ENCODE assay signal across 9 cellular contexts in genomic region chr13:101149735-101150380, GRCh38.
DNase-seq lines count a peak whose midpoint lies in the region; ATAC-seq and TF ChIP-seq lines count a peak whose summit lies in the region.
"Had no signal": no experiment of that assay in that cellular context is flagged by ENCODE, and none has a peak within 500 bp of the region (broad histone marks: within the 10 kb centered on the region; RNA-seq: fewer than 3 reads in every experiment).

No MANE protein-coding gene starts in this region.

- DNase-seq in GM04504 (ENCODE audit: low read depth): peak; percentile 23
- DNase-seq in NAMALWA (ENCODE audit: low spot score): peak; percentile 37
- DNase-seq in cardiac fibroblast (ENCODE audit: low read depth in 2 of 2): peak; percentile 30 to 70
- DNase-seq in osteocyte (ENCODE audit: extremely low spot score, unreplicated experiment): no peak
- DNase-seq in natural killer cell: no peak
- no peak for DNase-seq in putamen (ENCODE audit: low spot score)
- DNase-seq in GOT3 (lab: John Stamatoyannopoulos, UW): no peak
- DNase-seq: stimulated activated CD4-positive, alpha-beta T cell treated with anti-CD3 and anti-CD28 coated beads, Interleukin-1b, Interleukin-23, amount 100 ng/mL, for 48 hours had no signal

- ATAC-seq in natural killer cell: no peak

- no peaks in the 10 kb centered on the region for H3K27me3 Mint-ChIP-seq in osteocyte (ENCODE audit: unreplicated experiment)
- peaks cover 18 to 45% of the 10 kb centered on the region in 2 donors for H3K27me3 Mint-ChIP-seq in natural killer cell (ENCODE audit: low read depth in 2 of 2)

- H3K36me3 Mint-ChIP-seq in osteocyte (ENCODE audit: unreplicated experiment): no peaks in the 10 kb centered on the region
- no peaks in the 10 kb centered on the region for H3K36me3 Mint-ChIP-seq in natural killer cell
- H3K36me3 Mint-ChIP-seq: activated naive CD4-positive, alpha-beta T cell treated with anti-CD3 and anti-CD28 coated beads, Interleukin-2, amount 50 U/mL, for 24 hours had no signal

- H3K4me1 Mint-ChIP-seq in osteocyte (ENCODE audit: unreplicated experiment): peaks cover 72% of the 10 kb centered on the region
- no peaks in the 10 kb centered on the region for H3K4me1 Mint-ChIP-seq in natural killer cell
- H3K4me1 Mint-ChIP-seq: activated naive CD4-positive, alpha-beta T cell treated with anti-CD3 and anti-CD28 coated beads, Interleukin-2, amount 50 U/mL, for 24 hours had no signal

- H3K27ac Mint-ChIP-seq in osteocyte (ENCODE audit: unreplicated experiment) (peak overlapping the region; percentile 73), natural killer cell (no peak overlapping the region)
- H3K27ac Mint-ChIP-seq: activated naive CD4-positive, alpha-beta T cell treated with anti-CD3 and anti-CD28 coated beads, Interleukin-2, amount 50 U/mL, for 24 hours had no signal

- H3K4me3 ChIP-seq in cardiac fibroblast (replicated peaks in 1 of 2; ENCODE audit: low read depth in 2 of 2, low read length in 2 of 2): no peak overlapping the region

- TF ChIP-seq CTCF in cardiac fibroblast (IDR thresholded peaks at IDR 0.05; ENCODE audit: low read depth, low read length) (peak; percentile 48), osteocyte (IDR thresholded peaks at IDR 0.05) (peak; percentile 60), natural killer cell (IDR thresholded peaks at IDR 0.05) (no peak)

- H3K4me3 Mint-ChIP-seq in osteocyte (ENCODE audit: unreplicated experiment) (no peak overlapping the region), natural killer cell (no peak overlapping the region)
- H3K4me3 Mint-ChIP-seq: activated naive CD4-positive, alpha-beta T cell treated with anti-CD3 and anti-CD28 coated beads, Interleukin-2, amount 50 U/mL, for 24 hours had no signal

- intact Hi-C loops in natural killer cell (cut with micrococcal nuclease): loop anchor here (5.0 to 10.0 kb wide), 2 partner anchors 1305 to 1407 kb away; no protein-coding TSS in a partner anchor

- no peaks in the 10 kb centered on the region for H3K9me3 Mint-ChIP-seq in osteocyte (ENCODE audit: unreplicated experiment)
- H3K9me3 Mint-ChIP-seq in natural killer cell: no peaks in the 10 kb centered on the region
- H3K9me3 Mint-ChIP-seq: activated naive CD4-positive, alpha-beta T cell treated with anti-CD3 and anti-CD28 coated beads, Interleukin-2, amount 50 U/mL, for 24 hours had no signal

Comparison
In these comparisons a context has a peak if more than half of its experiments do, and no peak if none do; other contexts are left out.
1. DNase-seq: peak in GM04504 (single experiment), NAMALWA (single experiment) and cardiac fibroblast (2 of 2); none in osteocyte (single experiment), natural killer cell (single experiment), putamen (single experiment) and GOT3 (single experiment).